15 cellular contexts compared by ENCODE assay signal in genomic region chr16:70635356-70636016, GRCh38. TPM values are rescaled to one million over a fixed set of nuclear protein-coding genes. Genes with fewer than 3 reads are reported as not detected.
DNase-seq lines count a peak whose midpoint lies in the region; ATAC-seq lines count a peak whose summit lies in the region.
"Had no signal": no experiment of that assay in that cellular context is flagged by ENCODE, and none has a peak within 500 bp of the region (broad histone marks: within the 10 kb centered on the region; RNA-seq: fewer than 3 reads in every experiment).

No MANE protein-coding gene starts in this region.

- no peak overlapping the region for H2AFZ ChIP-seq in mesenchymal stem cell (ENCODE audit: low read depth, low read length)

- peak overlapping the region; percentile 75 for H3K9ac ChIP-seq in mesenchymal stem cell (ENCODE audit: low read length)

- H2BK120ac ChIP-seq in mesenchymal stem cell (ENCODE audit: low read depth, low read length), result peak overlapping the region; percentile 66

- 60% methylated on average over 2 of the region's 5 CpGs for WGBS in mesenchymal stem cell

- H2BK12ac ChIP-seq in mesenchymal stem cell (ENCODE audit: low read length in 2 of 2), result peak overlapping the region in 1 of 2 experiments; percentile 69

- H3K23ac ChIP-seq in mesenchymal stem cell (ENCODE audit: low read length in 2 of 2), result no peak overlapping the region

- H3K36me3 ChIP-seq in mesenchymal stem cell (ENCODE audit: control insufficient read depth in 1 of 2, insufficient read depth in 2 of 2, low read depth in 1 of 2, low read length in 2 of 2), result no peaks in the 10 kb centered on the region
- H3K36me3 ChIP-seq: colonic mucosa, HAP-1, neutrophil had no signal

- no peaks in the 10 kb centered on the region for H3K27me3 ChIP-seq in mesenchymal stem cell (ENCODE audit: control insufficient read depth in 1 of 2, insufficient read depth in 1 of 2, low read length in 2 of 2)
- H3K27me3 ChIP-seq: colonic mucosa, neutrophil had no signal

- no peak overlapping the region for H3K4ac ChIP-seq in mesenchymal stem cell (ENCODE audit: low read depth in 1 of 2, low read length in 2 of 2)

- no peak overlapping the region for H4K91ac ChIP-seq in mesenchymal stem cell (ENCODE audit: low read length)

- H3K9me3 ChIP-seq in mesenchymal stem cell (ENCODE audit: control insufficient read depth, low read length), result peaks cover 7% of the 10 kb centered on the region
- H3K9me3 ChIP-seq: colonic mucosa, HAP-1, neutrophil had no signal

- H4K8ac ChIP-seq in mesenchymal stem cell (ENCODE audit: low read length), result peak overlapping the region; percentile 57

- H3K4me3 ChIP-seq in mesenchymal stem cell (ENCODE audit: insufficient read depth in 1 of 2, low read depth in 1 of 2, low read length in 2 of 2), result peak overlapping the region in 1 of 2 experiments; percentile 51
- H3K4me3 ChIP-seq: colonic mucosa, HAP-1 had no signal

- H2AK5ac ChIP-seq in mesenchymal stem cell (ENCODE audit: low read length, severe bottlenecking), result no peak overlapping the region

- H3K18ac ChIP-seq in mesenchymal stem cell (ENCODE audit: low read depth in 1 of 2, low read length in 2 of 2), result peak overlapping the region; percentile 14 to 85

- no peak overlapping the region for H3K14ac ChIP-seq in mesenchymal stem cell (ENCODE audit: low read length in 2 of 2)

- H2BK15ac ChIP-seq in mesenchymal stem cell (ENCODE audit: low read depth, poor library complexity, severe bottlenecking), result peak overlapping the region; percentile 65

- H3K4me2 ChIP-seq in mesenchymal stem cell (ENCODE audit: low read length, poor library complexity, severe bottlenecking), result no peak overlapping the region

- peaks cover 6% of the 10 kb centered on the region for H3K4me1 ChIP-seq in mesenchymal stem cell (ENCODE audit: control insufficient read depth, insufficient read depth, low read depth, low read length)
- H3K4me1 ChIP-seq: colonic mucosa, HAP-1 had no signal

- no peak overlapping the region for H2BK5ac ChIP-seq in mesenchymal stem cell (ENCODE audit: low read depth, low read length, poor library complexity, severe bottlenecking)

- H3K79me1 ChIP-seq in mesenchymal stem cell (replicated peaks; ENCODE audit: low read length, poor library complexity, severe bottlenecking), result no peaks in the 10 kb centered on the region

- DNase-seq in AG08396 (ENCODE audit: low spot score) (peak; percentile 72), NCI-H146 (lab: John Stamatoyannopoulos, UW) (peak; percentile 45), dedifferentiated amniotic fluid mesenchymal stem cell (ENCODE audit: extremely low spot score) (peak; percentile 44), mesenchymal stem cell (peak; percentile 53), kidney tubule cell (ENCODE audit: low spot score) (no peak), NCI-H446 treated with DMSO at 0.1 percent for 48 hours (lab: John Stamatoyannopoulos, UW) (no peak)
- DNase-seq: colonic mucosa, NCI-H1092, OCI-M1, T1000 had no signal

- H3K27ac ChIP-seq in mesenchymal stem cell (ENCODE audit: low read length, poor library complexity, severe bottlenecking), result peak overlapping the region; percentile 4
- H3K27ac ChIP-seq: C4-2B, colonic mucosa, neutrophil had no signal

- ATAC-seq in HG03159 (IDR thresholded peaks at IDR 0.05; ENCODE audit: unreplicated experiment), result no peak
- no peak for ATAC-seq in GM18498 (IDR thresholded peaks at IDR 0.05; ENCODE audit: unreplicated experiment)

RNA-seq across cellular contexts. Expression of gene IL34, which starts 10.9 kb away (rescaled TPM):
- 0.15 TPM for polyA plus RNA-seq in mesenchymal stem cell (2013, experiment 1 of 2)
- 0.11 TPM for polyA plus RNA-seq in mesenchymal stem cell (2013, experiment 2 of 2)

RNA-seq across cellular contexts. Expression of gene MTSS2, which starts 50.4 kb away (rescaled TPM):
- 105 TPM for polyA plus RNA-seq in mesenchymal stem cell (2013, experiment 1 of 2)
- polyA plus RNA-seq in mesenchymal stem cell (2013, experiment 2 of 2), result 103 TPM

Comparison
In these comparisons a context has a peak if more than half of its experiments do, and no peak if none do; other contexts are left out.
1. DNase-seq: peak in AG08396 (single experiment), NCI-H146 (single experiment), dedifferentiated amniotic fluid mesenchymal stem cell (single experiment) and mesenchymal stem cell (single experiment); none in kidney tubule cell (single experiment) and NCI-H446 treated with DMSO at 0.1 percent for 48 hours (single experiment).